In genomic region chr12:94648578-94648977, GRCh38 we compare ENCODE assay signal across 11 cellular contexts. TPM values are rescaled to one million over a fixed set of nuclear protein-coding genes. Genes with fewer than 3 reads are reported as not detected.
DNase-seq lines count a peak whose midpoint lies in the region; ATAC-seq and TF ChIP-seq lines count a peak whose summit lies in the region.
"Had no signal": no experiment of that assay in that cellular context is flagged by ENCODE, and none has a peak within 500 bp of the region (broad histone marks: within the 10 kb centered on the region; RNA-seq: fewer than 3 reads in every experiment).

No MANE protein-coding gene starts in this region.

- H3K27me3 ChIP-seq in CD8-positive, alpha-beta T cell (ENCODE audit: insufficient read depth, low read length) = peaks cover 6% of the 10 kb centered on the region
- no peaks in the 10 kb centered on the region for H3K27me3 ChIP-seq in PC-9 (ENCODE audit: insufficient read depth, low read depth)
- H3K27me3 ChIP-seq in osteoblast (ENCODE audit: insufficient read depth, low read length) = peaks cover 54% of the 10 kb centered on the region

- peaks cover 45% of the 10 kb centered on the region for H3F3A ChIP-seq in PC-9 (ENCODE audit: insufficient read depth, low read depth)

- ATAC-seq in CD8-positive, alpha-beta T cell = no peak
- ATAC-seq in GM21619 (IDR thresholded peaks at IDR 0.05; ENCODE audit: unreplicated experiment) (no peak), HG03196 (IDR thresholded peaks at IDR 0.05; ENCODE audit: unreplicated experiment) (no peak)

- H3K27me3 Mint-ChIP-seq in CD8-positive, alpha-beta T cell (ENCODE audit: low read depth) = peaks cover 48% of the 10 kb centered on the region

- no peaks in the 10 kb centered on the region for H3K9me3 ChIP-seq in CD8-positive, alpha-beta T cell (ENCODE audit: low read length)
- no peaks in the 10 kb centered on the region for H3K9me3 ChIP-seq in PC-9 (ENCODE audit: insufficient read depth, low read depth)
- no peaks in the 10 kb centered on the region for H3K9me3 ChIP-seq in osteoblast (ENCODE audit: low read depth, low read length)
- H3K9me3 ChIP-seq: BLaER1, heart left ventricle had no signal

- no peaks in the 10 kb centered on the region for H3K9me2 ChIP-seq in PC-9 (ENCODE audit: insufficient read depth)

- peak overlapping the region; percentile 94 for H3K4me2 ChIP-seq in PC-9
- H3K4me2 ChIP-seq in osteoblast (ENCODE audit: insufficient read depth, low read length) = no peak overlapping the region

- no TSS peak for BruUV-seq in PC-9 (replicated peaks; lab: Mats Ljungman, UMichigan)

- H4K20me1 ChIP-seq in PC-9 (ENCODE audit: insufficient read depth) = no peaks in the 10 kb centered on the region
- no peaks in the 10 kb centered on the region for H4K20me1 ChIP-seq in osteoblast (ENCODE audit: insufficient read depth, low read length)
- H4K20me1 ChIP-seq: BLaER1 had no signal

- POLR2A ChIA-PET in CD8-positive, alpha-beta T cell (lab: Charles Lee) = no interaction called here
- POLR2A ChIA-PET in PC-9 (lab: Charles Lee; ENCODE audit: unreplicated experiment) = no interaction called here

- no peaks in the 10 kb centered on the region for H3K9me3 Mint-ChIP-seq in CD8-positive, alpha-beta T cell

- no peaks in the 10 kb centered on the region for H3K36me3 ChIP-seq in CD8-positive, alpha-beta T cell (ENCODE audit: insufficient read depth, low read length)
- H3K36me3 ChIP-seq in PC-9 (ENCODE audit: low read depth) (no peaks in the 10 kb centered on the region), osteoblast (ENCODE audit: insufficient read depth, low read length) (no peaks in the 10 kb centered on the region)
- H3K36me3 ChIP-seq: BLaER1, heart left ventricle had no signal

- H3K27ac Mint-ChIP-seq in CD8-positive, alpha-beta T cell = no peak overlapping the region

- no peak overlapping the region for H3K4me3 ChIP-seq in CD8-positive, alpha-beta T cell (ENCODE audit: low read depth, low read length)
- peak overlapping the region; percentile 91 for H3K4me3 ChIP-seq in PC-9
- peak overlapping the region; percentile 87 for H3K4me3 ChIP-seq in epithelial cell of proximal tubule (ENCODE audit: low read depth, low read length)
- no peak overlapping the region for H3K4me3 ChIP-seq in osteoblast (ENCODE audit: insufficient read depth, low read length)

- H3K36me3 Mint-ChIP-seq in CD8-positive, alpha-beta T cell = no peaks in the 10 kb centered on the region

- TF ChIP-seq CTCF in CD8-positive, alpha-beta T cell (IDR thresholded peaks at IDR 0.05) = no peak
- no peak for TF ChIP-seq CTCF in PC-9 (conservative IDR thresholded peaks at IDR 0.05)
- no peak for TF ChIP-seq CTCF in epithelial cell of proximal tubule (conservative IDR thresholded peaks at IDR 0.05; ENCODE audit: low read depth, low read length)
- no peak for TF ChIP-seq CTCF in osteoblast (IDR thresholded peaks at IDR 0.05; ENCODE audit: extremely low read depth, low read depth, low read length)

- H3K27ac ChIP-seq in CD8-positive, alpha-beta T cell (ENCODE audit: low read depth, low read length) = no peak overlapping the region
- H3K27ac ChIP-seq in PC-9 = peak overlapping the region; percentile 69
- H3K27ac ChIP-seq in osteoblast (ENCODE audit: low read depth, low read length) = no peak overlapping the region
- H3K27ac ChIP-seq: BLaER1 had no signal

- H3K4me1 Mint-ChIP-seq in CD8-positive, alpha-beta T cell (ENCODE audit: low read depth) = peaks cover 25% of the 10 kb centered on the region

- H2AFZ ChIP-seq in PC-9 = peak overlapping the region; percentile 90; the same call in 1 of the 2 replicates
- no peak overlapping the region for H2AFZ ChIP-seq in osteoblast (ENCODE audit: low read length)

- peaks cover 12% of the 10 kb centered on the region for H3K4me1 ChIP-seq in CD8-positive, alpha-beta T cell (ENCODE audit: insufficient read depth, low read length)
- H3K4me1 ChIP-seq in PC-9 (replicated peaks; ENCODE audit: insufficient read depth) (peaks cover 51% of the 10 kb centered on the region), osteoblast (ENCODE audit: insufficient read depth, low read length) (peaks cover 9% of the 10 kb centered on the region)

- intact Hi-C loops in CD8-positive, alpha-beta T cell (cut with DNase I, micrococcal nuclease) = no loop called here
- intact Hi-C loops in PC-9 (cut with micrococcal nuclease; ENCODE audit: unreplicated experiment) = loop anchor here (2.0 kb wide), 1 partner anchor 34 kb away; no protein-coding TSS in a partner anchor

- no peak for DNase-seq in CD8-positive, alpha-beta T cell
- DNase-seq in PC-9 (peak in 1 of 2 experiments; percentile 51), epithelial cell of proximal tubule (ENCODE audit: low read depth) (no peak), osteoblast (ENCODE audit: insufficient read length, low spot score, missing footprints) (peak; percentile 58), AG08396 (ENCODE audit: low spot score) (no peak), NAMALWA (ENCODE audit: low spot score) (no peak)
- DNase-seq: heart left ventricle, NCI-H526 had no signal

- CTCF ChIA-PET in CD8-positive, alpha-beta T cell (lab: Charles Lee) = no interaction called here
- CTCF ChIA-PET in PC-9 (lab: Charles Lee) = no interaction called here

- H3K4me3 Mint-ChIP-seq in CD8-positive, alpha-beta T cell = peak overlapping the region; percentile 82

- H3K79me2 ChIP-seq in PC-9 (ENCODE audit: low read depth) (peaks cover 51% of the 10 kb centered on the region), osteoblast (ENCODE audit: insufficient read depth, low read length) (no peaks in the 10 kb centered on the region)

RNA-seq across cellular contexts. Expression of gene TMCC3, which starts 1.8 kb away (rescaled TPM):
- total RNA-seq in CD8-positive, alpha-beta T cell = 1 to 10 TPM; 1.3 to 2.4 TPM
- 10.0 and 19.9 TPM in 2 replicates for total RNA-seq in PC-9 (2021)
- 7.5 and 11.8 TPM in 2 replicates for total RNA-seq in epithelial cell of proximal tubule
- total RNA-seq in osteoblast = under 0.01 and 0.36 TPM in 2 replicates

Comparison
In these comparisons a context has a peak if more than half of its experiments do, and no peak if none do; other contexts are left out.
1. H3K4me3 ChIP-seq: peak in PC-9 (single experiment) and epithelial cell of proximal tubule (single experiment); none in CD8-positive, alpha-beta T cell (single experiment) and osteoblast (single experiment).